8 cellular contexts compared by ENCODE assay signal in the genomic region with DNA sequence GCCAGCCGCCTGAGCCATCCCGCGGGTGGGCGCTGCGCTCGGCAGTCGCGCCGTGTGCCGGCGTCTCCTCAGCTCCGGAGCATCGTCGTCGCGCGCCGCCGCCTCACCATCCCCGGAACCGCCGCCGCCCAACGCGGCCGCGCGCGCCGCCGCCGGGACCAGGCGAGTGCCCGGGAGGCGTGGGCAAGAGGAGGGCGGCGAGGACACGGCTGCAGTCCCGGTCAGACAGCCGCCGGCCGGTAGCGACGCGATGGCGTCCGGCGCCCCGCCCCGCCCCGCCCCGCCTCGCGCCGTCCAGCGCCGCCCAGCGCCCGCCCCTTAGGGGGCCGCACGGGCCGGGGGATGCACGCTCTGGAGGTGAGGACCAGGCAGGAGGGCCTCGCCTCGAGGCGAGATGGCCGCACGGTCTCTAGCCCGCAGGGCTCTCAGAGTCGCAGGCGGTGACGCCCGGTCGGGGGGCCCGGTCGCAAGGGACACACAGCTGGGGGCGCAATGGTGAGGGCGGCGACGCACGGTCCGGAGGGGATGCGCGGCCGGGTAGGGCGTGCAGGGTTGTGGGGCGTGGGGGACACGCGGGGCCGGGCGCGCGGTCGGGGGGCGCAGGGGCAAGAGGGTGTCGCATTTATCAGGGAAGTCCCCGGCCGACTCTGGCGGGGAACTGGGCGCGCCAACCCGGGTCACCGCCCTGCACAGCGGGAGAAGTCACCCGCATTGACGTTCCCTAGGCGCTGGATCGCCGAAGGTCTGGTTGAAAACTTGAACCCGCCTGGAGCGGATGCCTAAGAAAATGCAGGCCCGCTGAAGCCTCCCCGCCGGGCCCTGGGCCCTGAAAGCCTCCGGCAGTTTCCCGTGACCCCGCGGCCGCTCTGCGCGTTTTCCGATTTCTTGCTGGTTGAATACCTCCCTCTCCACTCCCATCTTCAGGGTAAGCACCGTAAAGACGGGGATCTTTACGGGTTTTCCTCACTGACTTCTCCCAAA. TPM values are rescaled to one million over a fixed set of nuclear protein-coding genes. Genes with fewer than 3 reads are reported as not detected.
DNase-seq lines count a peak whose midpoint lies in the region; ATAC-seq and TF ChIP-seq lines count a peak whose summit lies in the region.

Gene SPIRE1 (minus strand): TSS at position 259 of the 981 bp plus-strand sequence. CDS start 241 bp downstream, at position 18.

- H3K36me3 Mint-ChIP-seq in activated naive CD8-positive, alpha-beta T cell treated with anti-CD3 and anti-CD28 coated beads, Interleukin-2, amount 10 ng/mL, durations not matched to agents 7 days and 5 days, result no peaks in the 10 kb centered on the region

- H3K4me3 ChIP-seq in vagina, result peak within 1 kb of the TSS; percentile 88 to 93

- intact Hi-C loops in Right ventricle myocardium superior (cut with DNase I) (loop anchor here (5.0 kb wide), 1 partner anchor 121 kb away; no protein-coding TSS in a partner anchor), vagina (cut with DNase I) (loop anchor here (5.0 kb wide), 3 partner anchors 251 to 351 kb away; partner anchors contain the start of genes PRELID3A and TUBB6)

- H3K4me1 Mint-ChIP-seq in activated naive CD8-positive, alpha-beta T cell treated with anti-CD3 and anti-CD28 coated beads, Interleukin-2, amount 10 ng/mL, durations not matched to agents 7 days and 5 days, result peaks cover 18% of the 10 kb centered on the region

- peak within 1 kb of the TSS; percentile 85 for H3K4me3 Mint-ChIP-seq in activated naive CD8-positive, alpha-beta T cell treated with anti-CD3 and anti-CD28 coated beads, Interleukin-2, amount 10 ng/mL, durations not matched to agents 7 days and 5 days

- peak in 1 of 2 donors; percentile 53 for TF ChIP-seq POLR2A in vagina (IDR thresholded peaks at IDR 0.05)

- H3K9me3 Mint-ChIP-seq in activated naive CD8-positive, alpha-beta T cell treated with anti-CD3 and anti-CD28 coated beads, Interleukin-2, amount 10 ng/mL, durations not matched to agents 7 days and 5 days, result no peaks in the 10 kb centered on the region

- ATAC-seq in HG03439 (IDR thresholded peaks at IDR 0.05; ENCODE audit: unreplicated experiment) (peak; percentile 71), Right ventricle myocardium superior (ENCODE audit: poor library complexity) (peak; percentile 90), omental fat pad (ENCODE audit: low FRiP score) (peak; percentile 84)
- peak; percentile 71 for ATAC-seq in activated naive CD8-positive, alpha-beta T cell treated with anti-CD3 and anti-CD28 coated beads, Interleukin-2, amount 10 ng/mL, durations not matched to agents 7 days and 5 days (ENCODE audit: low read depth)

- POLR2A ChIA-PET in activated naive CD8-positive, alpha-beta T cell treated with anti-CD3 and anti-CD28 coated beads, Interleukin-2, amount 10 ng/mL, durations not matched to agents 7 days and 5 days (lab: Charles Lee), result no interaction called here

- H3K27ac Mint-ChIP-seq in activated naive CD8-positive, alpha-beta T cell treated with anti-CD3 and anti-CD28 coated beads, Interleukin-2, amount 10 ng/mL, durations not matched to agents 7 days and 5 days, result peak within 1 kb of the TSS; percentile 19

- peak within 1 kb of the TSS; percentile 94 for H3K27ac ChIP-seq in vagina

- H3K4me1 ChIP-seq in vagina, result peaks cover 25% of the 10 kb centered on the region

- TF ChIP-seq CTCF in omental fat pad (IDR thresholded peaks at IDR 0.05), result no peak
- no peak for TF ChIP-seq CTCF in vagina (IDR thresholded peaks at IDR 0.05)

- H3K36me3 ChIP-seq in vagina, result no peaks in the 10 kb centered on the region

- H3K27me3 ChIP-seq in vagina, result no peaks in the 10 kb centered on the region

- peaks cover 25% of the 10 kb centered on the region for H3K27me3 Mint-ChIP-seq in activated naive CD8-positive, alpha-beta T cell treated with anti-CD3 and anti-CD28 coated beads, Interleukin-2, amount 10 ng/mL, durations not matched to agents 7 days and 5 days

- peak in 13 of 14 donors; percentile 37 to 82 (median 69) for DNase-seq in C1 segment of cervical spinal cord (lab: John Stamatoyannopoulos, UW)
- DNase-seq in GM19240 (ENCODE audit: insufficient read length, low spot score), result peak; percentile 11
- peak; percentile 74 for DNase-seq in RPMI8226
- DNase-seq in activated naive CD8-positive, alpha-beta T cell treated with anti-CD3 and anti-CD28 coated beads, Interleukin-2, amount 10 ng/mL, durations not matched to agents 7 days and 5 days, result peak; percentile 69
- DNase-seq in Right ventricle myocardium superior, result peak; percentile 89
- no peak for DNase-seq in omental fat pad (ENCODE audit: low spot score)
- no peak for DNase-seq in vagina (ENCODE audit: extremely low spot score in 2 of 2)

- no peaks in the 10 kb centered on the region for H3K9me3 ChIP-seq in vagina

RNA-seq across cellular contexts. Expression of gene SPIRE1, which starts in this region (rescaled TPM):
- 1 to 10 TPM; 1.7 to 3.6 TPM for total RNA-seq in activated naive CD8-positive, alpha-beta T cell treated with anti-CD3 and anti-CD28 coated beads, Interleukin-2, amount 10 ng/mL, durations not matched to agents 7 days and 5 days
- total RNA-seq in Right ventricle myocardium superior, result 33.5 TPM
- total RNA-seq in omental fat pad, result 10 to 100 TPM; 16.8 to 29.2 (median 24.8) TPM
- total RNA-seq in vagina, result 15.7 TPM

Comparison
In these comparisons a context has a peak if more than half of its experiments do, and no peak if none do; other contexts are left out.
1. DNase-seq: peak in C1 segment of cervical spinal cord (13 of 14), GM19240 (single experiment), RPMI8226 (single experiment), activated naive CD8-positive, alpha-beta T cell treated with anti-CD3 and anti-CD28 coated beads, Interleukin-2, amount 10 ng/mL, durations not matched to agents 7 days and 5 days (single experiment) and Right ventricle myocardium superior (single experiment); none in omental fat pad (single experiment) and vagina (0 of 2).
2. Peak in every context shown above with its lines, with median percentiles within 50 percentile points of each other: ATAC-seq.